Comparison of ENCODE assay signal across 8 cellular contexts in genomic region chr6:166999145-166999844, GRCh38. TPM values are rescaled to one million over a fixed set of nuclear protein-coding genes. Genes with fewer than 3 reads are reported as not detected.
DNase-seq lines count a peak whose midpoint lies in the region; TF ChIP-seq lines count a peak whose summit lies in the region.

A gene with protein sequence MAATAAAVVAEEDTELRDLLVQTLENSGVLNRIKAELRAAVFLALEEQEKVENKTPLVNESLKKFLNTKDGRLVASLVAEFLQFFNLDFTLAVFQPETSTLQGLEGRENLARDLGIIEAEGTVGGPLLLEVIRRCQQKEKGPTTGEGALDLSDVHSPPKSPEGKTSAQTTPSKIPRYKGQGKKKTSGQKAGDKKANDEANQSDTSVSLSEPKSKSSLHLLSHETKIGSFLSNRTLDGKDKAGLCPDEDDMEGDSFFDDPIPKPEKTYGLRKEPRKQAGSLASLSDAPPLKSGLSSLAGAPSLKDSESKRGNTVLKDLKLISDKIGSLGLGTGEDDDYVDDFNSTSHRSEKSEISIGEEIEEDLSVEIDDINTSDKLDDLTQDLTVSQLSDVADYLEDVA (plus strand): TSS chr6:166999397. CDS start chr6:166999413, 16 bp downstream.

- no peaks in the 10 kb centered on the region for H3K27me3 Mint-ChIP-seq in activated naive CD4-positive, alpha-beta T cell treated with anti-CD3 and anti-CD28 coated beads for 36 hours (ENCODE audit: low read depth)

- H3K4me3 Mint-ChIP-seq in activated naive CD4-positive, alpha-beta T cell treated with anti-CD3 and anti-CD28 coated beads for 36 hours = peak within 1 kb of the TSS; percentile 86

- CTCF ChIA-PET in HEK293T (lab: Yijun Ruan, JAX) = interaction anchor here (1.0 to 1.4 kb wide), 3 partner anchors 9 to 143 kb away, joined by 3 to 4 read pairs (median 4); no protein-coding TSS in a partner anchor
- CTCF ChIA-PET in activated naive CD4-positive, alpha-beta T cell treated with anti-CD3 and anti-CD28 coated beads for 36 hours (lab: Charles Lee) = interaction anchor here (0.6 to 2.5 kb wide), 6 partner anchors 10 to 1017 kb away, joined by 3 to 19 read pairs (median 4); no protein-coding TSS in a partner anchor

- peak within 1 kb of the TSS; percentile 74 for H3K27ac Mint-ChIP-seq in activated naive CD4-positive, alpha-beta T cell treated with anti-CD3 and anti-CD28 coated beads for 36 hours

- H3K9me3 Mint-ChIP-seq in activated naive CD4-positive, alpha-beta T cell treated with anti-CD3 and anti-CD28 coated beads for 36 hours = no peaks in the 10 kb centered on the region

- in situ Hi-C loops in SK-MEL-5 (cut with HindIII; ENCODE audit: low pct_unique_long_range_greater_than_20kb, low sequenced_read_pairs) = no loop called here

- peaks cover 8% of the 10 kb centered on the region for H3K36me3 Mint-ChIP-seq in activated naive CD4-positive, alpha-beta T cell treated with anti-CD3 and anti-CD28 coated beads for 36 hours (ENCODE audit: low read depth)

- DNase-seq in GDM1 (lab: John Stamatoyannopoulos, UW) (peak; percentile 97), HEK293T (ENCODE audit: extremely low spot score) (peak; percentile 98), MV-4-11 (lab: John Stamatoyannopoulos, UW) (peak; percentile 94), SK-MEL-5 (ENCODE audit: low read depth, low spot score) (peak; percentile 92), germinal center (ENCODE audit: low spot score) (peak; percentile 98), non-pigmented ciliary epithelial cell (ENCODE audit: low read depth) (peak; percentile 63), superior temporal gyrus (ENCODE audit: extremely low spot score) (peak; percentile 94)
- peak; percentile 82 for DNase-seq in activated naive CD4-positive, alpha-beta T cell treated with anti-CD3 and anti-CD28 coated beads for 36 hours

- POLR2A ChIA-PET in HEK293T (lab: Yijun Ruan, JAX) = interaction anchor here (0.7 to 1.7 kb wide), 5 partner anchors 10 to 618 kb away, joined by 3 to 5 read pairs (median 4); partner anchors contain the start of gene RNASET2

- H3K4me1 Mint-ChIP-seq in activated naive CD4-positive, alpha-beta T cell treated with anti-CD3 and anti-CD28 coated beads for 36 hours (ENCODE audit: low read depth) = peaks cover 26% of the 10 kb centered on the region

- intact Hi-C loops in activated naive CD4-positive, alpha-beta T cell treated with anti-CD3 and anti-CD28 coated beads for 36 hours (cut with micrococcal nuclease) = loop anchor here (1.0 to 5.0 kb wide), 6 partner anchors 48 to 616 kb away; partner anchors contain the start of genes MPC1 and RPS6KA2

TF ChIP-seq in HEK293T, 16 proteins besides CTCF, POLR2A, EP300 and RAD21:
- peak; percentile 13; the same call in 1 of the 2 replicates for TF ChIP-seq HDGF (IDR thresholded peaks at IDR 0.05; ENCODE audit: borderline replicate concordance)
- TF ChIP-seq ARNT (IDR thresholded peaks at IDR 0.05) = no peak

RNA-seq across cellular contexts. Expression of the gene that starts here (rescaled TPM):
- total RNA-seq in SK-MEL-5 (2014; rRNA removed; shearing (Covaris generic)) = 11.1 and 13.2 TPM in 2 replicates
- 6.2 and 8.5 TPM in 2 replicates for polyA plus RNA-seq in SK-MEL-5 (2015; cell fraction: cytosol; rRNA removed)
- 42.2 and 66.1 TPM in 2 replicates for polyA plus RNA-seq in SK-MEL-5 (2015; cell fraction: nucleus; rRNA removed)
- 10 to 100 TPM; 19.6 to 20.3 TPM for total RNA-seq in activated naive CD4-positive, alpha-beta T cell treated with anti-CD3 and anti-CD28 coated beads for 36 hours

Comparison
In these comparisons a context has a peak if more than half of its experiments do, and no peak if none do; other contexts are left out.
1. Peak in every context shown above with its lines: DNase-seq.